ENCODE assay signal across 15 cellular contexts in genomic region chr10:78892383-78893191, GRCh38.
DNase-seq lines count a peak whose midpoint lies in the region; ATAC-seq and TF ChIP-seq lines count a peak whose summit lies in the region.
"Had no signal": no experiment of that assay in that cellular context is flagged by ENCODE, and none has a peak within 500 bp of the region (broad histone marks: within the 10 kb centered on the region; RNA-seq: fewer than 3 reads in every experiment).

No MANE protein-coding gene starts in this region.

- no peak overlapping the region for H3K27ac Mint-ChIP-seq in activated CD8-positive, alpha-beta memory T cell treated with anti-CD3 and anti-CD28 coated beads, Interleukin-2, amount 10 ng/mL, durations not matched to agents 7 days and 5 days
- no peak overlapping the region for H3K27ac Mint-ChIP-seq in osteocyte (ENCODE audit: unreplicated experiment)
- H3K27ac Mint-ChIP-seq: activated naive CD4-positive, alpha-beta T cell treated with anti-CD3 and anti-CD28 coated beads, Interleukin-2, amount 50 U/mL, for 24 hours had no signal

- DNase-seq in activated CD8-positive, alpha-beta memory T cell treated with anti-CD3 and anti-CD28 coated beads for 24 hours, result peak; percentile 53
- DNase-seq in activated CD8-positive, alpha-beta memory T cell treated with anti-CD3 and anti-CD28 coated beads, Interleukin-2, amount 10 ng/mL, durations not matched to agents 7 days and 5 days, result no peak
- DNase-seq in Kasumi-1 (lab: John Stamatoyannopoulos, UW), result peak; percentile 64 to 66
- DNase-seq in ecto neural progenitor cell (ENCODE audit: low spot score), result peak; percentile 31
- DNase-seq in osteocyte (ENCODE audit: extremely low spot score, unreplicated experiment), result peak; percentile 49
- DNase-seq in NCI-H1105 (lab: John Stamatoyannopoulos, UW), result no peak
- DNase-seq: DMS53; MM.1S; NCI-H526; SHP77; stimulated activated CD8-positive, alpha-beta memory T cell treated with anti-CD3 and anti-CD28 coated beads, Interleukin-4, amount 100 ng/mL, for 48 hours; tibial artery had no signal

- H3K4me1 Mint-ChIP-seq in activated CD8-positive, alpha-beta memory T cell treated with anti-CD3 and anti-CD28 coated beads, Interleukin-2, amount 10 ng/mL, durations not matched to agents 7 days and 5 days, result peaks cover 1% of the 10 kb centered on the region
- peaks cover 7% of the 10 kb centered on the region for H3K4me1 Mint-ChIP-seq in osteocyte (ENCODE audit: unreplicated experiment)
- H3K4me1 Mint-ChIP-seq: activated naive CD4-positive, alpha-beta T cell treated with anti-CD3 and anti-CD28 coated beads, Interleukin-2, amount 50 U/mL, for 24 hours had no signal

- no peak overlapping the region for H3K4me3 Mint-ChIP-seq in activated CD8-positive, alpha-beta memory T cell treated with anti-CD3 and anti-CD28 coated beads, Interleukin-2, amount 10 ng/mL, durations not matched to agents 7 days and 5 days
- no peak overlapping the region for H3K4me3 Mint-ChIP-seq in osteocyte (ENCODE audit: unreplicated experiment)
- H3K4me3 Mint-ChIP-seq: activated naive CD4-positive, alpha-beta T cell treated with anti-CD3 and anti-CD28 coated beads, Interleukin-2, amount 50 U/mL, for 24 hours had no signal

- no peaks in the 10 kb centered on the region for H3K9me3 Mint-ChIP-seq in activated CD8-positive, alpha-beta memory T cell treated with anti-CD3 and anti-CD28 coated beads, Interleukin-2, amount 10 ng/mL, durations not matched to agents 7 days and 5 days (ENCODE audit: low read depth)
- H3K9me3 Mint-ChIP-seq in osteocyte (ENCODE audit: unreplicated experiment), result no peaks in the 10 kb centered on the region
- H3K9me3 Mint-ChIP-seq: activated naive CD4-positive, alpha-beta T cell treated with anti-CD3 and anti-CD28 coated beads, Interleukin-2, amount 50 U/mL, for 24 hours had no signal

- no peak for ATAC-seq in activated CD8-positive, alpha-beta memory T cell treated with anti-CD3 and anti-CD28 coated beads, Interleukin-2, amount 10 ng/mL, durations not matched to agents 7 days and 5 days
- no peak for ATAC-seq in HG02571 (IDR thresholded peaks at IDR 0.05; ENCODE audit: unreplicated experiment)
- no peak for ATAC-seq in GM21576 (IDR thresholded peaks at IDR 0.05; ENCODE audit: unreplicated experiment)

- no peaks in the 10 kb centered on the region for H3K36me3 Mint-ChIP-seq in activated CD8-positive, alpha-beta memory T cell treated with anti-CD3 and anti-CD28 coated beads, Interleukin-2, amount 10 ng/mL, durations not matched to agents 7 days and 5 days
- no peaks in the 10 kb centered on the region for H3K36me3 Mint-ChIP-seq in osteocyte (ENCODE audit: unreplicated experiment)
- H3K36me3 Mint-ChIP-seq: activated naive CD4-positive, alpha-beta T cell treated with anti-CD3 and anti-CD28 coated beads, Interleukin-2, amount 50 U/mL, for 24 hours had no signal

- TF ChIP-seq CTCF in osteocyte (IDR thresholded peaks at IDR 0.05), result no peak

- CTCF ChIA-PET in activated CD8-positive, alpha-beta memory T cell treated with anti-CD3 and anti-CD28 coated beads, Interleukin-2, amount 10 ng/mL, durations not matched to agents 7 days and 5 days (lab: Charles Lee), result no interaction called here

- peaks cover 8% of the 10 kb centered on the region for H3K27me3 Mint-ChIP-seq in activated CD8-positive, alpha-beta memory T cell treated with anti-CD3 and anti-CD28 coated beads, Interleukin-2, amount 10 ng/mL, durations not matched to agents 7 days and 5 days
- H3K27me3 Mint-ChIP-seq in osteocyte (ENCODE audit: unreplicated experiment), result peaks cover 12% of the 10 kb centered on the region
- H3K27me3 Mint-ChIP-seq: activated naive CD4-positive, alpha-beta T cell treated with anti-CD3 and anti-CD28 coated beads, Interleukin-2, amount 50 U/mL, for 24 hours had no signal

Comparison
In these comparisons a context has a peak if more than half of its experiments do, and no peak if none do; other contexts are left out.
1. DNase-seq: peak in activated CD8-positive, alpha-beta memory T cell treated with anti-CD3 and anti-CD28 coated beads for 24 hours (single experiment), Kasumi-1 (2 of 2), ecto neural progenitor cell (single experiment) and osteocyte (single experiment); none in activated CD8-positive, alpha-beta memory T cell treated with anti-CD3 and anti-CD28 coated beads, Interleukin-2, amount 10 ng/mL, durations not matched to agents 7 days and 5 days (single experiment) and NCI-H1105 (single experiment).